17 cellular contexts compared by ENCODE assay signal in the genomic region with DNA sequence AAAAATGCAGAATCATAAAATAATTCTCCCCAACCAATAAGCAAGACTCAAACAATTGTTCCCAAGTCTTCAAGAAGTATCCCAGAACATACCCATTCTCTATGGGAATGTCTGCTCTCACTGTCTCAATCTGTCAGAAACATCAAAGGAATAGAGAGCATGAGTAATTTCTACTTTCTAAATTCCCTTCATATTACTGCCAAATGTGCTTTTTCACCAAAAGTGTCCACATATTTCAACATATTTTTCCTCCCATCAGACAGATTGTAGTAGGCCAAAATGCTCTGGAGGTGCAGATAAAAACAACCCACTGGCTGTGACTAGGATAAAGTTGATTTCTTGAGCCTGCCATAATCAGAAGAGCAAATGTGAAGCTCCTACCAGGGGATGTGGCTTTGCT.
"Had no signal": no experiment of that assay in that cellular context is flagged by ENCODE, and none has a peak within 500 bp of the region (broad histone marks: within the 10 kb centered on the region; RNA-seq: fewer than 3 reads in every experiment).

No MANE protein-coding gene starts in this region.

- DNase-seq: KBM-7, MV-4-11, NCI-H1048, NCI-H1105, NCI-H1417, NCI-H1436 treated with DMSO at 0.1 percent for 48 hours, NCI-H1694, NCI-H187 treated with DMSO at 0.1 percent for 48 hours, NCI-H2029 treated with DMSO at 0.1 percent for 48 hours, NCI-H2171 treated with DMSO at 0.1 percent for 48 hours, NCI-H524 treated with DMSO at 0.1 percent for 48 hours, NCI-H69, NCI-H774, PC-3, Peyer's patch, SHP77 treated with DMSO at 0.1 percent for 48 hours, SJCRH30 had no signal

- H3K27ac ChIP-seq: Peyer's patch, SJCRH30 had no signal

- H3K4me1 ChIP-seq: SJCRH30 had no signal

- H3K9me3 ChIP-seq: Peyer's patch, SJCRH30 had no signal

- H3K4me3 ChIP-seq: Peyer's patch, SJCRH30 had no signal

- H3K36me3 ChIP-seq: Peyer's patch, SJCRH30 had no signal

- H3K27me3 ChIP-seq: Peyer's patch, SJCRH30 had no signal
